Comparison of ENCODE assay signal across 1 cellular context in genomic region chr2:233422649-233423435, GRCh38.
TF ChIP-seq lines count a peak whose summit lies in the region.

No MANE protein-coding gene starts in this region.

TF ChIP-seq in WTC11, 78 proteins besides CTCF, POLR2A, EP300 and RAD21 (continued from another document):
- TF ChIP-seq, protein P1, sequence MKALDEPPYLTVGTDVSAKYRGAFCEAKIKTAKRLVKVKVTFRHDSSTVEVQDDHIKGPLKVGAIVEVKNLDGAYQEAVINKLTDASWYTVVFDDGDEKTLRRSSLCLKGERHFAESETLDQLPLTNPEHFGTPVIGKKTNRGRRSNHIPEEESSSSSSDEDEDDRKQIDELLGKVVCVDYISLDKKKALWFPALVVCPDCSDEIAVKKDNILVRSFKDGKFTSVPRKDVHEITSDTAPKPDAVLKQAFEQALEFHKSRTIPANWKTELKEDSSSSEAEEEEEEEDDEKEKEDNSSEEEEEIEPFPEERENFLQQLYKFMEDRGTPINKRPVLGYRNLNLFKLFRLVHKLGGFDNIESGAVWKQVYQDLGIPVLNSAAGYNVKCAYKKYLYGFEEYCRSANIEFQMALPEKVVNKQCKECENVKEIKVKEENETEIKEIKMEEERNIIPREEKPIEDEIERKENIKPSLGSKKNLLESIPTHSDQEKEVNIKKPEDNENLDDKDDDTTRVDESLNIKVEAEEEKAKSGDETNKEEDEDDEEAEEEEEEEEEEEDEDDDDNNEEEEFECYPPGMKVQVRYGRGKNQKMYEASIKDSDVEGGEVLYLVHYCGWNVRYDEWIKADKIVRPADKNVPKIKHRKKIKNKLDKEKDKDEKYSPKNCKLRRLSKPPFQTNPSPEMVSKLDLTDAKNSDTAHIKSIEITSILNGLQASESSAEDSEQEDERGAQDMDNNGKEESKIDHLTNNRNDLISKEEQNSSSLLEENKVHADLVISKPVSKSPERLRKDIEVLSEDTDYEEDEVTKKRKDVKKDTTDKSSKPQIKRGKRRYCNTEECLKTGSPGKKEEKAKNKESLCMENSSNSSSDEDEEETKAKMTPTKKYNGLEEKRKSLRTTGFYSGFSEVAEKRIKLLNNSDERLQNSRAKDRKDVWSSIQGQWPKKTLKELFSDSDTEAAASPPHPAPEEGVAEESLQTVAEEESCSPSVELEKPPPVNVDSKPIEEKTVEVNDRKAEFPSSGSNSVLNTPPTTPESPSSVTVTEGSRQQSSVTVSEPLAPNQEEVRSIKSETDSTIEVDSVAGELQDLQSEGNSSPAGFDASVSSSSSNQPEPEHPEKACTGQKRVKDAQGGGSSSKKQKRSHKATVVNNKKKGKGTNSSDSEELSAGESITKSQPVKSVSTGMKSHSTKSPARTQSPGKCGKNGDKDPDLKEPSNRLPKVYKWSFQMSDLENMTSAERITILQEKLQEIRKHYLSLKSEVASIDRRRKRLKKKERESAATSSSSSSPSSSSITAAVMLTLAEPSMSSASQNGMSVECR (CRISPR knock-in tag; IDR thresholded peaks at IDR 0.05; ENCODE audit: borderline replicate concordance): no peak
- TF ChIP-seq MLX (CRISPR knock-in tag; IDR thresholded peaks at IDR 0.05): no peak
- TF ChIP-seq AR (CRISPR knock-in tag; IDR thresholded peaks at IDR 0.05): no peak
